Comparison of ENCODE assay signal across 1 cellular context in the genomic region with DNA sequence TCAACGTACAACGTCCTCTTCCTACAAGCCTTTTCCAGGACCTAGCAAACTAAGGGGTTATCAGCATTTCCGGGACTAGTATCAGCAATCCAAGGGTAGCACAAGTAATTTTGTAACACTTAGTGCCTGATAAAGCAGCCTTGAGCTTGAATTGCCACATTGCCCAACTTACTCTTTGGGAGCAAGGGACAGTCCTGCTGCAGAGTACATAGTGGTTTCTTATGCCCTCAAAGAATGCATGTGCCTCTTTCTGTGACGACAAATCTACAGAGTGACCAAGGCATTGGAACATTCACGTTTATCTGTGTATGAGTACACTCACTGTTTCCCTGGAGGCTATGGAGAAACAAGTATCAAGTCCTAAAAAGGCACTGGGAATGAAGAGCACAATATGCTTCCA.
TF ChIP-seq lines count a peak whose summit lies in the region.

No MANE protein-coding gene starts in this region.

TF ChIP-seq in H1, 55 proteins besides CTCF, POLR2A, EP300 and RAD21:
- TF ChIP-seq RXRA (IDR thresholded peaks at IDR 0.05; ENCODE audit: insufficient read depth, low read depth, low read length) (no peak), SIN3A (conservative IDR thresholded peaks at IDR 0.05 in 1 of 2, IDR thresholded peaks at IDR 0.05 in 1 of 2; ENCODE audit: low read depth in 1 of 2, low read length in 2 of 2) (no peak)
